In genomic region chr17:35890774-35891155, GRCh38 we compare ENCODE assay signal across 14 cellular contexts. TPM values are rescaled to one million over a fixed set of nuclear protein-coding genes. Genes with fewer than 3 reads are reported as not detected.
DNase-seq lines count a peak whose midpoint lies in the region; ATAC-seq and TF ChIP-seq lines count a peak whose summit lies in the region.
"Had no signal": no experiment of that assay in that cellular context is flagged by ENCODE, and none has a peak within 500 bp of the region (broad histone marks: within the 10 kb centered on the region; RNA-seq: fewer than 3 reads in every experiment).

No MANE protein-coding gene starts in this region.

- no peaks in the 10 kb centered on the region for H3K79me2 ChIP-seq in KMS-11 (ENCODE audit: insufficient read depth, low read depth)

- CTCF ChIA-PET in naive thymus-derived CD4-positive, alpha-beta T cell (lab: Charles Lee) = no interaction called here

- POLR2A ChIA-PET in naive thymus-derived CD4-positive, alpha-beta T cell (lab: Charles Lee) = no interaction called here

- H2AFZ ChIP-seq in KMS-11 (ENCODE audit: low read depth) = no peak overlapping the region

- peak; percentile 69 for ATAC-seq in naive thymus-derived CD4-positive, alpha-beta T cell
- no peak for ATAC-seq in HG02610 (IDR thresholded peaks at IDR 0.05; ENCODE audit: unreplicated experiment)

- TF ChIP-seq CTCF in KMS-11 (conservative IDR thresholded peaks at IDR 0.05; ENCODE audit: low read depth, low read length) = no peak

- peak overlapping the region in 1 of 10 donors; percentile 64 for H3K4me3 Mint-ChIP-seq in naive thymus-derived CD4-positive, alpha-beta T cell

- peak overlapping the region; percentile 31; the same call in 1 of the 2 replicates for H3K4me2 ChIP-seq in KMS-11

- no peak overlapping the region for H3K4me3 ChIP-seq in KMS-11 (IDR thresholded peaks at IDR 0.05; ENCODE audit: insufficient read depth, low read depth, low read length)
- H3K4me3 ChIP-seq in naive thymus-derived CD4-positive, alpha-beta T cell (ENCODE audit: low read length) = no peak overlapping the region
- H3K4me3 ChIP-seq: heart right ventricle, MG63 had no signal

- no peaks in the 10 kb centered on the region for H4K20me1 ChIP-seq in KMS-11 (ENCODE audit: insufficient read depth)

- intact Hi-C loops in naive thymus-derived CD4-positive, alpha-beta T cell (cut with micrococcal nuclease) = loop anchor here in 1 of 2 donors (1.0 to 5.0 kb wide), 2 partner anchors 10 to 43 kb away; partner anchors contain the start of gene CCL5

- H3K9me3 ChIP-seq in naive thymus-derived CD4-positive, alpha-beta T cell (ENCODE audit: control insufficient read depth in 2 of 3, low read length in 3 of 3) = no peaks in the 10 kb centered on the region
- H3K9me3 ChIP-seq: heart right ventricle, MG63 had no signal

- H3K4me1 ChIP-seq in KMS-11 (ENCODE audit: low read depth, poor library complexity, severe bottlenecking) = peaks cover 35% of the 10 kb centered on the region
- H3K4me1 ChIP-seq in naive thymus-derived CD4-positive, alpha-beta T cell (ENCODE audit: control insufficient read depth in 2 of 2, insufficient read depth in 2 of 2, low read length in 2 of 2) = peaks cover 0 to 55% of the 10 kb centered on the region in 2 donors

- no peak overlapping the region for H3K9ac ChIP-seq in KMS-11

- no peaks in the 10 kb centered on the region for H3K27me3 Mint-ChIP-seq in naive thymus-derived CD4-positive, alpha-beta T cell

- H3K36me3 Mint-ChIP-seq in naive thymus-derived CD4-positive, alpha-beta T cell = peaks cover 0 to 14% (median 0%) of the 10 kb centered on the region in 5 donors

- H3K27me3 ChIP-seq in KMS-11 (ENCODE audit: insufficient read depth, low read depth) = no peaks in the 10 kb centered on the region
- H3K27me3 ChIP-seq in naive thymus-derived CD4-positive, alpha-beta T cell (ENCODE audit: control insufficient read depth in 2 of 2, insufficient read depth in 2 of 2, low read length in 2 of 2) = no peaks in the 10 kb centered on the region
- H3K27me3 ChIP-seq: MG63 had no signal

- H3K36me3 ChIP-seq in KMS-11 (ENCODE audit: insufficient read depth) = no peaks in the 10 kb centered on the region
- H3K36me3 ChIP-seq in naive thymus-derived CD4-positive, alpha-beta T cell (ENCODE audit: control insufficient read depth in 2 of 3, insufficient read depth in 3 of 3, low read length in 3 of 3) = no peaks in the 10 kb centered on the region
- H3K36me3 ChIP-seq: heart right ventricle, MG63 had no signal

- peak overlapping the region in 3 of 9 donors; percentile 58 to 89 (median 76) for H3K27ac Mint-ChIP-seq in naive thymus-derived CD4-positive, alpha-beta T cell

- peak overlapping the region; percentile 58 for H3K27ac ChIP-seq in KMS-11
- no peak overlapping the region for H3K27ac ChIP-seq in naive thymus-derived CD4-positive, alpha-beta T cell (ENCODE audit: low read depth, low read length)

- peaks cover 0 to 2% (median 0%) of the 10 kb centered on the region in 11 donors for H3K9me3 Mint-ChIP-seq in naive thymus-derived CD4-positive, alpha-beta T cell

- peaks cover 0 to 56% (median 7%) of the 10 kb centered on the region in 7 donors for H3K4me1 Mint-ChIP-seq in naive thymus-derived CD4-positive, alpha-beta T cell

- DNase-seq in DMS153 (lab: John Stamatoyannopoulos, UW) (peak; percentile 3), DMS153 treated with DMSO at 0.1 percent for 48 hours (lab: John Stamatoyannopoulos, UW; ENCODE audit: unreplicated experiment) (no peak), T1000 (lab: John Stamatoyannopoulos, UW) (no peak), NCI-H1694 (lab: John Stamatoyannopoulos, UW) (no peak)
- peak; percentile 43 for DNase-seq in activated T-cell treated with anti-CD3 and anti-CD28 coated beads, Interleukin-2, amount 50 U/mL, for 1 hour
- peak in 1 of 9 donors; percentile 54 for DNase-seq in naive thymus-derived CD4-positive, alpha-beta T cell
- DNase-seq: 8988T, heart right ventricle, MG63 had no signal

RNA-seq across cellular contexts. Expression of gene CCL5, which starts 10.6 kb away (rescaled TPM):
- 100 to 1,000 TPM in 1 of 5 experiments, 10 to 100 TPM in 4; 17.0 to 192 (median 29.1) TPM for total RNA-seq in naive thymus-derived CD4-positive, alpha-beta T cell
- 1 to 10 TPM; 2.8 to 4.1 TPM for polyA plus RNA-seq in naive thymus-derived CD4-positive, alpha-beta T cell
- total RNA-seq: bronchial epithelial cell had no signal

RNA-seq across cellular contexts. Expression of gene HEATR9, which starts 22.1 kb away (rescaled TPM):
- 1 to 10 TPM in 1 of 5 experiments, under 1 TPM in 1, not detected in 3; 0.22 to 1.9 TPM for total RNA-seq in naive thymus-derived CD4-positive, alpha-beta T cell
- polyA plus RNA-seq in naive thymus-derived CD4-positive, alpha-beta T cell = under 1 TPM in 1 of 2 donors, not detected in 1; 0.09 TPM
- total RNA-seq: bronchial epithelial cell, heart right ventricle, posterior vena cava had no signal
- polyA plus RNA-seq: heart right ventricle had no signal

RNA-seq across cellular contexts. Expression of gene RDM1, which starts 39.8 kb away (rescaled TPM):
- total RNA-seq in naive thymus-derived CD4-positive, alpha-beta T cell = 1 to 10 TPM in 1 of 5 experiments, not detected in 4; 6.9 TPM
- under 1 TPM in 1 of 2 donors, not detected in 1; 0.39 TPM for polyA plus RNA-seq in naive thymus-derived CD4-positive, alpha-beta T cell
- total RNA-seq: bronchial epithelial cell, posterior vena cava had no signal
- polyA plus RNA-seq: heart right ventricle had no signal

RNA-seq across cellular contexts. Expression of gene LYZL6, which starts 52.7 kb away (rescaled TPM):
- not detected for total RNA-seq in naive thymus-derived CD4-positive, alpha-beta T cell
- polyA plus RNA-seq in naive thymus-derived CD4-positive, alpha-beta T cell = not detected
- total RNA-seq: bronchial epithelial cell; heart right ventricle; posterior vena cava; T-helper 1 cell treated with Interleukin-12 subunit alpha and Interleukin-12 subunit beta and Interleukin-4 antibody, amounts not matched to agents 30 ng/mL and 1 ng/mL, for 36 hours had no signal
- polyA plus RNA-seq: heart right ventricle had no signal

Comparison
In these comparisons a context has a peak if more than half of its experiments do, and no peak if none do; other contexts are left out.
1. DNase-seq: peak in DMS153 (single experiment) and activated T-cell treated with anti-CD3 and anti-CD28 coated beads, Interleukin-2, amount 50 U/mL, for 1 hour (single experiment); none in DMS153 treated with DMSO at 0.1 percent for 48 hours (single experiment), T1000 (single experiment) and NCI-H1694 (single experiment).